In genomic region chr17:1047177-1047885, GRCh38 we compare ENCODE assay signal across 13 cellular contexts. TPM values are rescaled to one million over a fixed set of nuclear protein-coding genes. Genes with fewer than 3 reads are reported as not detected.
DNase-seq lines count a peak whose midpoint lies in the region; ATAC-seq, FAIRE-seq and TF ChIP-seq lines count a peak whose summit lies in the region.
"Had no signal": no experiment of that assay in that cellular context is flagged by ENCODE, and none has a peak within 500 bp of the region (broad histone marks: within the 10 kb centered on the region; RNA-seq: fewer than 3 reads in every experiment).

No MANE protein-coding gene starts in this region.

- no peak overlapping the region for H3K4me2 ChIP-seq in astrocyte (ENCODE audit: low read length)

- no peak for FAIRE-seq in astrocyte (lab: Jason Lieb, UNC)

- H3K27ac ChIP-seq in astrocyte (ENCODE audit: low read depth, low read length): no peak overlapping the region
- H3K27ac ChIP-seq in psoas muscle: peak overlapping the region; percentile 50
- H3K27ac ChIP-seq in CD4-positive, alpha-beta memory T cell (ENCODE audit: low read depth, low read length): no peak overlapping the region

- H3K27ac Mint-ChIP-seq in astrocyte (ENCODE audit: unreplicated experiment): no peak overlapping the region
- H3K27ac Mint-ChIP-seq in CD4-positive, alpha-beta memory T cell: peak overlapping the region in 2 of 7 donors; percentile 30 to 68
- H3K27ac Mint-ChIP-seq: activated naive CD8-positive, alpha-beta T cell treated with anti-CD3 and anti-CD28 coated beads for 36 hours; T-helper 1 cell treated with Interleukin-12 subunit alpha and Interleukin-12 subunit beta and Interleukin-4 antibody, amounts not matched to agents 30 μg/mL and 1 μg/mL, for 36 hours had no signal

- 55 to 62% (median 57%) methylated on average over 22 of the region's 22 CpGs for WGBS in psoas muscle, 3 donors

- peaks cover 2% of the 10 kb centered on the region for H3K4me1 Mint-ChIP-seq in astrocyte (ENCODE audit: low read depth, unreplicated experiment)
- peaks cover 0 to 10% (median 6%) of the 10 kb centered on the region in 4 donors for H3K4me1 Mint-ChIP-seq in CD4-positive, alpha-beta memory T cell
- H3K4me1 Mint-ChIP-seq: activated naive CD8-positive, alpha-beta T cell treated with anti-CD3 and anti-CD28 coated beads for 36 hours had no signal

- CTCF ChIA-PET in CD4-positive, alpha-beta memory T cell (lab: Charles Lee; ENCODE audit: partially characterized antibody): no interaction called here

- POLR2A ChIA-PET in CD4-positive, alpha-beta memory T cell (lab: Charles Lee; ENCODE audit: partially characterized antibody): no interaction called here

- peaks cover 9% of the 10 kb centered on the region for H3K4me1 ChIP-seq in astrocyte (ENCODE audit: insufficient read depth, low read length)
- no peaks in the 10 kb centered on the region for H3K4me1 ChIP-seq in psoas muscle
- no peaks in the 10 kb centered on the region for H3K4me1 ChIP-seq in CD4-positive, alpha-beta memory T cell (ENCODE audit: insufficient read depth, low read length)

- no peaks in the 10 kb centered on the region for H3K27me3 Mint-ChIP-seq in astrocyte (ENCODE audit: low read depth, unreplicated experiment)
- no peaks in the 10 kb centered on the region for H3K27me3 Mint-ChIP-seq in CD4-positive, alpha-beta memory T cell
- H3K27me3 Mint-ChIP-seq: activated naive CD8-positive, alpha-beta T cell treated with anti-CD3 and anti-CD28 coated beads for 36 hours had no signal

- H3K36me3 ChIP-seq in astrocyte (ENCODE audit: insufficient read depth, low read length) (peaks cover 2% of the 10 kb centered on the region), psoas muscle (ENCODE audit: insufficient read depth in 1 of 2, low read depth in 1 of 2) (peaks cover 0 to 15% of the 10 kb centered on the region in 2 donors)
- peaks cover 12% of the 10 kb centered on the region for H3K36me3 ChIP-seq in CD4-positive, alpha-beta memory T cell (ENCODE audit: insufficient read depth, low read length)

- intact Hi-C loops in left cardiac atrium (cut with DNase I): loop anchor here (2.0 to 5.0 kb wide), 2 partner anchors 19 to 45 kb away; no protein-coding TSS in a partner anchor
- intact Hi-C loops in psoas muscle (cut with DNase I): no loop called here
- intact Hi-C loops in CD4-positive, alpha-beta memory T cell (cut with micrococcal nuclease): no loop called here

- no peak overlapping the region for H3K4me3 Mint-ChIP-seq in astrocyte (ENCODE audit: unreplicated experiment)
- H3K4me3 Mint-ChIP-seq in CD4-positive, alpha-beta memory T cell: no peak overlapping the region
- H3K4me3 Mint-ChIP-seq: activated naive CD8-positive, alpha-beta T cell treated with anti-CD3 and anti-CD28 coated beads for 36 hours; T-helper 1 cell treated with Interleukin-12 subunit alpha and Interleukin-12 subunit beta and Interleukin-4 antibody, amounts not matched to agents 30 μg/mL and 1 μg/mL, for 36 hours had no signal

- no peak overlapping the region for H3K9ac ChIP-seq in astrocyte (ENCODE audit: low read length)

- ATAC-seq in left cardiac atrium (peak; percentile 67 to 82), psoas muscle (peak; percentile 66 to 87 (median 76)), HG02623 (IDR thresholded peaks at IDR 0.05; ENCODE audit: unreplicated experiment) (no peak), GM21390 (IDR thresholded peaks at IDR 0.05; ENCODE audit: unreplicated experiment) (no peak)

- H3K9me3 ChIP-seq in astrocyte (ENCODE audit: insufficient read depth, low read depth, low read length) (peaks cover 1% of the 10 kb centered on the region), psoas muscle (no peaks in the 10 kb centered on the region)
- H3K9me3 ChIP-seq in CD4-positive, alpha-beta memory T cell (ENCODE audit: control insufficient read depth in 1 of 2, low read length in 2 of 2): no peaks in the 10 kb centered on the region

- H3K79me2 ChIP-seq in astrocyte (ENCODE audit: insufficient read depth, low read length): peaks cover 7% of the 10 kb centered on the region

- peaks cover 36% of the 10 kb centered on the region for H4K20me1 ChIP-seq in astrocyte (ENCODE audit: insufficient read depth, low read length)

- H3K4me3 ChIP-seq in astrocyte (ENCODE audit: insufficient read depth, low read depth, low read length): no peak overlapping the region
- H3K4me3 ChIP-seq in psoas muscle: no peak overlapping the region
- H3K4me3 ChIP-seq in CD4-positive, alpha-beta memory T cell (ENCODE audit: low read length in 2 of 2): no peak overlapping the region
- H3K4me3 ChIP-seq: skin epidermis had no signal

- peaks cover 17% of the 10 kb centered on the region for H3K36me3 Mint-ChIP-seq in astrocyte (ENCODE audit: low read depth, unreplicated experiment)
- peaks cover 16 to 37% of the 10 kb centered on the region in 2 donors for H3K36me3 Mint-ChIP-seq in CD4-positive, alpha-beta memory T cell

- no peak overlapping the region for H2AFZ ChIP-seq in astrocyte (ENCODE audit: low read depth, low read length)

- no peak for TF ChIP-seq CTCF in astrocyte (IDR thresholded peaks at IDR 0.05; ENCODE audit: insufficient read depth, low read depth, low read length)
- TF ChIP-seq CTCF in psoas muscle (IDR thresholded peaks at IDR 0.05): peak; percentile 21

- H3K9me3 Mint-ChIP-seq in astrocyte (ENCODE audit: unreplicated experiment): peaks cover 3% of the 10 kb centered on the region
- H3K9me3 Mint-ChIP-seq in CD4-positive, alpha-beta memory T cell: no peaks in the 10 kb centered on the region
- H3K9me3 Mint-ChIP-seq: activated naive CD8-positive, alpha-beta T cell treated with anti-CD3 and anti-CD28 coated beads for 36 hours; T-helper 1 cell treated with Interleukin-12 subunit alpha and Interleukin-12 subunit beta and Interleukin-4 antibody, amounts not matched to agents 30 μg/mL and 1 μg/mL, for 36 hours had no signal

- H3K27me3 ChIP-seq in astrocyte (ENCODE audit: insufficient read depth, low read length) (no peaks in the 10 kb centered on the region), psoas muscle (ENCODE audit: insufficient read depth in 3 of 3, low read length in 2 of 3) (no peaks in the 10 kb centered on the region)
- H3K27me3 ChIP-seq in CD4-positive, alpha-beta memory T cell (ENCODE audit: insufficient read depth, low read length): no peaks in the 10 kb centered on the region

- DNase-seq in D341Med (ENCODE audit: low spot score) (peak; percentile 72), astrocyte (ENCODE audit: low read depth) (peak; percentile 49), left cardiac atrium (peak; percentile 71), psoas muscle (peak; percentile 29 to 70), DMS53 (lab: John Stamatoyannopoulos, UW) (no peak)
- DNase-seq in CD4-positive, alpha-beta memory T cell: no peak
- DNase-seq: activated naive CD8-positive, alpha-beta T cell treated with anti-CD3 and anti-CD28 coated beads for 36 hours; erythroblast; NCI-H1048 had no signal

RNA-seq across cellular contexts. Expression of gene TIMM22, which starts 50.4 kb away (rescaled TPM):
- total RNA-seq in astrocyte (20.0 and 20.3 TPM in 2 replicates), left cardiac atrium (10 to 100 TPM; 13.2 to 15.6 TPM), psoas muscle (10 to 100 TPM in 3 of 4 donors, 1 to 10 TPM in 1; 8.0 to 18.0 (median 12.4) TPM)
- 10 to 100 TPM; 14.9 to 27.2 (median 21.6) TPM for polyA plus RNA-seq in psoas muscle
- total RNA-seq in CD4-positive, alpha-beta memory T cell: 10 to 100 TPM; 12.3 to 13.2 TPM
- 10 to 100 TPM; 23.0 to 26.3 TPM for polyA plus RNA-seq in CD4-positive, alpha-beta memory T cell

Comparison
In these comparisons a context has a peak if more than half of its experiments do, and no peak if none do; other contexts are left out.
1. DNase-seq: peak in D341Med (single experiment), astrocyte (single experiment), left cardiac atrium (single experiment) and psoas muscle (2 of 2); none in CD4-positive, alpha-beta memory T cell (0 of 5) and DMS53 (single experiment).
2. ATAC-seq: peak in left cardiac atrium (2 of 2) and psoas muscle (4 of 4); none in HG02623 (single experiment) and GM21390 (single experiment).
3. intact Hi-C loops: an anchor here in left cardiac atrium (2.0 to 5.0 kb wide); none called in psoas muscle and CD4-positive, alpha-beta memory T cell.